Comparison of ENCODE assay signal across 8 cellular contexts in genomic region chr17:32143525-32143865, GRCh38. TPM values are rescaled to one million over a fixed set of nuclear protein-coding genes. Genes with fewer than 3 reads are reported as not detected.
DNase-seq lines count a peak whose midpoint lies in the region; ATAC-seq and TF ChIP-seq lines count a peak whose summit lies in the region.

No MANE protein-coding gene starts in this region.

- H3K27ac ChIP-seq in tibial artery: peak overlapping the region in 1 of 2 donors; percentile 93

- no peaks in the 10 kb centered on the region for H3K27me3 Mint-ChIP-seq in activated CD8-positive, alpha-beta memory T cell treated with anti-CD3 and anti-CD28 coated beads, Interleukin-2, amount 10 ng/mL, durations not matched to agents 7 days and 5 days
- no peaks in the 10 kb centered on the region for H3K27me3 Mint-ChIP-seq in activated naive CD8-positive, alpha-beta T cell

- CTCF ChIA-PET in activated CD8-positive, alpha-beta memory T cell treated with anti-CD3 and anti-CD28 coated beads, Interleukin-2, amount 10 ng/mL, durations not matched to agents 7 days and 5 days (lab: Charles Lee): interaction anchor here (1.6 to 8.7 kb wide), 3 partner anchors 13 to 136 kb away, joined by 3 to 106 read pairs (median 5); partner anchors contain the start of gene LRRC37B

- H3K4me1 ChIP-seq in tibial artery: peaks cover 0 to 32% (median 15%) of the 10 kb centered on the region in 4 donors

- peaks cover 2% of the 10 kb centered on the region for H3K36me3 Mint-ChIP-seq in activated CD8-positive, alpha-beta memory T cell treated with anti-CD3 and anti-CD28 coated beads, Interleukin-2, amount 10 ng/mL, durations not matched to agents 7 days and 5 days
- peaks cover 2% of the 10 kb centered on the region for H3K36me3 Mint-ChIP-seq in activated naive CD8-positive, alpha-beta T cell

- ATAC-seq in activated CD8-positive, alpha-beta memory T cell treated with anti-CD3 and anti-CD28 coated beads, Interleukin-2, amount 10 ng/mL, durations not matched to agents 7 days and 5 days: no peak
- ATAC-seq in HG02759 (IDR thresholded peaks at IDR 0.05; ENCODE audit: unreplicated experiment) (no peak), GM21825 (IDR thresholded peaks at IDR 0.05; ENCODE audit: unreplicated experiment) (no peak)

- TF ChIP-seq CTCF in kidney epithelial cell (IDR thresholded peaks at IDR 0.05; ENCODE audit: insufficient read depth, low read length, poor library complexity, severe bottlenecking) (no peak), tibial artery (IDR thresholded peaks at IDR 0.05) (no peak)

- H3K9me3 Mint-ChIP-seq in activated CD8-positive, alpha-beta memory T cell treated with anti-CD3 and anti-CD28 coated beads, Interleukin-2, amount 10 ng/mL, durations not matched to agents 7 days and 5 days (ENCODE audit: low read depth): no peaks in the 10 kb centered on the region
- H3K9me3 Mint-ChIP-seq in activated naive CD8-positive, alpha-beta T cell (ENCODE audit: low read depth): no peaks in the 10 kb centered on the region

- H3K27me3 ChIP-seq in kidney epithelial cell (ENCODE audit: control insufficient read depth, insufficient read depth, low read length) (no peaks in the 10 kb centered on the region), tibial artery (no peaks in the 10 kb centered on the region)

- no peaks in the 10 kb centered on the region for H3K36me3 ChIP-seq in kidney epithelial cell (ENCODE audit: control insufficient read depth, insufficient read depth, low read length)
- no peaks in the 10 kb centered on the region for H3K36me3 ChIP-seq in tibial artery

- H3K4me1 Mint-ChIP-seq in activated CD8-positive, alpha-beta memory T cell treated with anti-CD3 and anti-CD28 coated beads, Interleukin-2, amount 10 ng/mL, durations not matched to agents 7 days and 5 days: peaks cover 29% of the 10 kb centered on the region
- peaks cover 44% of the 10 kb centered on the region for H3K4me1 Mint-ChIP-seq in activated naive CD8-positive, alpha-beta T cell (ENCODE audit: low read depth)

- intact Hi-C loops in tibial artery (cut with DNase I; ENCODE audit: low total_unique reads): no loop called here

- H3K27ac Mint-ChIP-seq in activated CD8-positive, alpha-beta memory T cell treated with anti-CD3 and anti-CD28 coated beads, Interleukin-2, amount 10 ng/mL, durations not matched to agents 7 days and 5 days: peak overlapping the region; percentile 86
- H3K27ac Mint-ChIP-seq in activated naive CD8-positive, alpha-beta T cell: no peak overlapping the region

- H3K9me3 ChIP-seq in tibial artery: no peaks in the 10 kb centered on the region

- H3K4me3 ChIP-seq in kidney epithelial cell (ENCODE audit: low read depth, low read length): peak overlapping the region; percentile 99
- H3K4me3 ChIP-seq in tibial artery: peak overlapping the region; percentile 81 to 100

- peak overlapping the region; percentile 99 for H3K4me3 Mint-ChIP-seq in activated CD8-positive, alpha-beta memory T cell treated with anti-CD3 and anti-CD28 coated beads, Interleukin-2, amount 10 ng/mL, durations not matched to agents 7 days and 5 days
- peak overlapping the region; percentile 95 for H3K4me3 Mint-ChIP-seq in activated naive CD8-positive, alpha-beta T cell

- no peak for DNase-seq in activated CD8-positive, alpha-beta memory T cell treated with anti-CD3 and anti-CD28 coated beads, Interleukin-2, amount 10 ng/mL, durations not matched to agents 7 days and 5 days
- no peak for DNase-seq in activated CD8-positive, alpha-beta memory T cell treated with anti-CD3 and anti-CD28 coated beads, Interleukin-2, amount 50 U/mL, for 4 hours
- DNase-seq in kidney epithelial cell (ENCODE audit: low read depth): no peak
- DNase-seq in tibial artery: no peak
- no peak for DNase-seq in NCI-H2029 treated with DMSO at 0.1 percent for 48 hours (lab: John Stamatoyannopoulos, UW)

RNA-seq across cellular contexts. Expression of gene RHOT1, which starts 1.2 kb away (rescaled TPM):
- 10 to 100 TPM; 25.7 to 28.2 TPM for total RNA-seq in activated CD8-positive, alpha-beta memory T cell treated with anti-CD3 and anti-CD28 coated beads, Interleukin-2, amount 10 ng/mL, durations not matched to agents 7 days and 5 days
- total RNA-seq in kidney epithelial cell: 28.8 and 37.2 TPM in 2 replicates
